ENCODE assay signal across 15 cellular contexts in genomic region chr3:24400015-24400414, GRCh38.
A peak's percentile ranks its signal among the peaks of the same experiment; 100 is the strongest.
DNase-seq lines count a peak whose midpoint lies in the region; ATAC-seq, FAIRE-seq and TF ChIP-seq lines count a peak whose summit lies in the region.
"Had no signal": no experiment of that assay in that cellular context is flagged by ENCODE, and none has a peak within 500 bp of the region (broad histone marks: within the 10 kb centered on the region; RNA-seq: fewer than 3 reads in every experiment).

No MANE protein-coding gene starts in this region.

- ATAC-seq in Right ventricle myocardium superior (ENCODE audit: poor library complexity): peak; percentile 24
- ATAC-seq in right cardiac atrium: no peak
- ATAC-seq in pancreas: peak; percentile 18 to 68 (median 52)
- no peak for ATAC-seq in aorta (ENCODE audit: low FRiP score)
- ATAC-seq in GM21526 (IDR thresholded peaks at IDR 0.05; ENCODE audit: low FRiP score, unreplicated experiment): no peak
- ATAC-seq: PC-3 had no signal

- H3K4me1 ChIP-seq in right cardiac atrium (ENCODE audit: control insufficient read depth, insufficient read depth, low read length) (peaks cover 2% of the 10 kb centered on the region), pancreas (peaks cover 12 to 26% (median 24%) of the 10 kb centered on the region in 3 donors), aorta (ENCODE audit: control insufficient read depth in 1 of 2, insufficient read depth in 2 of 2, low read length in 2 of 2) (peaks cover 4 to 6% of the 10 kb centered on the region in 2 donors)

- TF ChIP-seq POLR2A in GM12891 (IDR thresholded peaks at IDR 0.05; ENCODE audit: low read depth, low read length): no peak

- no peak overlapping the region for H3K4me3 ChIP-seq in right cardiac atrium (ENCODE audit: low read length)
- no peak overlapping the region for H3K4me3 ChIP-seq in pancreas
- H3K4me3 ChIP-seq in aorta (ENCODE audit: low read length in 2 of 2): no peak overlapping the region

- H3K36me3 ChIP-seq in pancreas: no peaks in the 10 kb centered on the region
- H3K36me3 ChIP-seq in aorta (ENCODE audit: control insufficient read depth in 1 of 2, insufficient read depth in 2 of 2, low read length in 1 of 2): no peaks in the 10 kb centered on the region

- no peak for TF ChIP-seq CTCF in pancreas (IDR thresholded peaks at IDR 0.05)

- H3K27ac ChIP-seq in right cardiac atrium (ENCODE audit: low read length) (no peak overlapping the region), pancreas (peak overlapping the region in 2 of 4 donors; percentile 52 to 70), aorta (ENCODE audit: low read depth in 1 of 2, low read length in 2 of 2) (peak overlapping the region; percentile 57 to 93)
- H3K27ac ChIP-seq: C4-2B had no signal

- DNase-seq in Right ventricle myocardium superior (no peak), right cardiac atrium (no peak), NCI-H774 (lab: John Stamatoyannopoulos, UW) (peak; percentile 25), pancreas (no peak), aorta (no peak), HPDE6-E6E7 (ENCODE audit: extremely low spot score) (no peak), GM12891 (ENCODE audit: insufficient read length, low spot score) (no peak)
- DNase-seq: DMS153, EL, HCEC 1CT, NCI-H187 treated with DMSO at 0.1 percent for 48 hours, NCI-H510A treated with DMSO at 0.1 percent for 48 hours, PC-3 had no signal

- intact Hi-C loops in Right ventricle myocardium superior (cut with DNase I): no loop called here
- intact Hi-C loops in right cardiac atrium (cut with DNase I): no loop called here
- intact Hi-C loops in pancreas (cut with DNase I): no loop called here
- intact Hi-C loops in aorta (cut with DNase I): loop anchor here in 1 of 2 donors (5.0 kb wide), 1 partner anchor 92 kb away; the partner anchor contains the start of gene THRB

- H3K27me3 ChIP-seq in right cardiac atrium (ENCODE audit: control insufficient read depth, insufficient read depth) (no peaks in the 10 kb centered on the region), pancreas (no peaks in the 10 kb centered on the region), aorta (ENCODE audit: control insufficient read depth in 1 of 2, insufficient read depth in 2 of 2, low read length in 1 of 2) (no peaks in the 10 kb centered on the region)

- FAIRE-seq in pancreas (lab: Jason Lieb, UNC) (no peak), GM12891 (lab: Jason Lieb, UNC) (no peak)

- H3K9me3 ChIP-seq in right cardiac atrium (ENCODE audit: control insufficient read depth, low read length) (no peaks in the 10 kb centered on the region), pancreas (no peaks in the 10 kb centered on the region), aorta (ENCODE audit: control insufficient read depth, low read length) (no peaks in the 10 kb centered on the region)

- WGBS in right cardiac atrium: 52% methylated on average over 2 of the region's 2 CpGs
- 16 to 23% methylated on average over 2 of the region's 2 CpGs for WGBS in pancreas, 2 donors
- 14 to 18% methylated on average over 2 of the region's 2 CpGs for WGBS in aorta, 2 donors

TF ChIP-seq in GM12891, 5 proteins besides CTCF, POLR2A, EP300 and RAD21:
- TF ChIP-seq SPI1 (IDR thresholded peaks at IDR 0.05; ENCODE audit: low read depth, low read length) (no peak), PAX5 (IDR thresholded peaks at IDR 0.05; ENCODE audit: insufficient read depth, low read length, severe bottlenecking) (no peak), POLR2AphosphoS5 (IDR thresholded peaks at IDR 0.05; ENCODE audit: low read depth, low read length) (no peak), POU2F2 (IDR thresholded peaks at IDR 0.05; ENCODE audit: low read depth, low read length) (no peak), TAF1 (IDR thresholded peaks at IDR 0.05; ENCODE audit: low read depth, low read length) (no peak)

Comparison
In these comparisons a context has a peak if more than half of its experiments do, and no peak if none do; other contexts are left out.
1. ATAC-seq: peak in Right ventricle myocardium superior (single experiment) and pancreas (4 of 4); none in right cardiac atrium (0 of 2), aorta (single experiment) and GM21526 (single experiment).